ENCODE assay signal across 9 cellular contexts in genomic region chr3:4826237-4827100, GRCh38.
A peak's percentile ranks its signal among the peaks of the same experiment; 100 is the strongest.
DNase-seq lines count a peak whose midpoint lies in the region; FAIRE-seq and TF ChIP-seq lines count a peak whose summit lies in the region.
"Had no signal": no experiment of that assay in that cellular context is flagged by ENCODE, and none has a peak within 500 bp of the region (broad histone marks: within the 10 kb centered on the region; RNA-seq: fewer than 3 reads in every experiment).

No MANE protein-coding gene starts in this region.

- no peak overlapping the region for H3K14ac ChIP-seq in H1 (ENCODE audit: insufficient read length)

- no peak overlapping the region for H3K56ac ChIP-seq in H1 (replicated peaks; ENCODE audit: insufficient read length, low read depth, low read length)

- H4K8ac ChIP-seq in H1 (ENCODE audit: extremely low read depth, insufficient read depth, low read length) = peak overlapping the region; percentile 35; the same call in 1 of the 2 replicates

- no peaks in the 10 kb centered on the region for H3K36me3 ChIP-seq in H1 (ENCODE audit: control insufficient read depth in 2 of 4, insufficient read depth in 4 of 4, low read length in 3 of 4)
- H3K36me3 ChIP-seq in muscle layer of duodenum (ENCODE audit: control insufficient read depth in 1 of 2, insufficient read depth in 2 of 2, low read length in 2 of 2) = peaks cover 0 to 3% of the 10 kb centered on the region in 2 donors
- H3K36me3 ChIP-seq: SJSA1 had no signal

- H3K4me3 ChIP-seq in H1 (ENCODE audit: extremely low read depth in 1 of 4, insufficient read depth in 2 of 4, low read depth in 3 of 4, low read length in 4 of 4) (no peak overlapping the region), muscle layer of duodenum (ENCODE audit: low read depth in 1 of 2, low read length in 2 of 2) (no peak overlapping the region)
- H3K4me3 ChIP-seq: SJSA1 had no signal

- no peaks in the 10 kb centered on the region for H3K79me1 ChIP-seq in H1 (ENCODE audit: low read depth, low read length)

- H3K4me1 ChIP-seq in H1 (replicated peaks in 1 of 4; ENCODE audit: control insufficient read depth in 3 of 4, insufficient read depth in 4 of 4, low read length in 3 of 4) = peaks cover 0 to 4% (median 2%) of the 10 kb centered on the region in 4 experiments; a peak in 3 of 7 replicates
- peaks cover 10 to 29% of the 10 kb centered on the region in 2 donors for H3K4me1 ChIP-seq in muscle layer of duodenum (ENCODE audit: control insufficient read depth in 1 of 2, insufficient read depth in 2 of 2, low read length in 2 of 2)

- no peaks in the 10 kb centered on the region for H3K9me3 Mint-ChIP-seq in activated CD4-positive, alpha-beta T cell treated with anti-CD3 and anti-CD28 coated beads, Interleukin-2, amount 10 ng/mL, durations not matched to agents 7 days and 5 days

- H2BK20ac ChIP-seq in H1 (ENCODE audit: low read length) = no peak overlapping the region

- H3K36me3 Mint-ChIP-seq in activated CD4-positive, alpha-beta T cell treated with anti-CD3 and anti-CD28 coated beads, Interleukin-2, amount 10 ng/mL, durations not matched to agents 7 days and 5 days (ENCODE audit: low read depth) = peaks cover 75% of the 10 kb centered on the region

- H3K9me3 ChIP-seq in H1 (ENCODE audit: insufficient read depth in 2 of 2, low read depth in 1 of 2, low read length in 1 of 2) = no peaks in the 10 kb centered on the region
- H3K9me3 ChIP-seq in muscle layer of duodenum (ENCODE audit: control insufficient read depth in 1 of 2, low read length in 2 of 2) = no peaks in the 10 kb centered on the region
- H3K9me3 ChIP-seq: SJSA1 had no signal

- H2BK12ac ChIP-seq in H1 (ENCODE audit: low read depth, low read length) = no peak overlapping the region; the same call in 1 of the 2 replicates

- no peaks in the 10 kb centered on the region for H3K79me2 ChIP-seq in H1 (ENCODE audit: control insufficient read depth in 1 of 2, insufficient read depth in 2 of 2, low read length in 2 of 2)

- no peak overlapping the region for H2BK15ac ChIP-seq in H1 (ENCODE audit: low read length)

- H3K4me2 ChIP-seq in H1 (ENCODE audit: insufficient read depth in 1 of 2, low read depth in 2 of 2, low read length in 2 of 2) = no peak overlapping the region

- peaks cover 0 to 2% of the 10 kb centered on the region in 2 experiments for H4K20me1 ChIP-seq in H1 (replicated peaks in 1 of 2; ENCODE audit: control insufficient read depth in 1 of 2, insufficient read depth in 2 of 2, low read length in 2 of 2)

- no peak overlapping the region for H4K5ac ChIP-seq in H1 (ENCODE audit: insufficient read length, low read depth, low read length)

- peak overlapping the region; percentile 74 for H3K4me3 Mint-ChIP-seq in activated CD4-positive, alpha-beta T cell treated with anti-CD3 and anti-CD28 coated beads, Interleukin-2, amount 10 ng/mL, durations not matched to agents 7 days and 5 days

- no peak overlapping the region for H2BK120ac ChIP-seq in H1 (replicated peaks; ENCODE audit: low read depth, low read length)

- TF ChIP-seq POLR2A in H1 (IDR thresholded peaks at IDR 0.05; ENCODE audit: control extremely low read depth in 1 of 2, low read depth in 2 of 2, low read length in 2 of 2) = no peak

- no peak overlapping the region for H3K18ac ChIP-seq in H1 (ENCODE audit: extremely low read depth, low read length)

- H2BK5ac ChIP-seq in H1 (ENCODE audit: low read depth, low read length) = no peak overlapping the region

- no peak overlapping the region for H3K23ac ChIP-seq in H1 (ENCODE audit: insufficient read length)

- H3K27ac ChIP-seq in H1 (ENCODE audit: low read depth, low read length) (no peak overlapping the region), muscle layer of duodenum (ENCODE audit: low read length) (peak overlapping the region; percentile 89)
- H3K27ac ChIP-seq: SJSA1 had no signal

- no peak for TF ChIP-seq EP300 in H1 (IDR thresholded peaks at IDR 0.05; ENCODE audit: borderline replicate concordance in 1 of 2, low read depth in 2 of 2, low read length in 2 of 2)

- no peak overlapping the region for H3K9ac ChIP-seq in H1 (replicated peaks in 1 of 4; ENCODE audit: extremely low read depth in 1 of 4, low read depth in 3 of 4, low read length in 3 of 4)

- H4K91ac ChIP-seq in H1 (replicated peaks; ENCODE audit: insufficient read length, low read length) = no peak overlapping the region

- no peak overlapping the region for H2AFZ ChIP-seq in H1 (ENCODE audit: low read length)

- H3K4me1 Mint-ChIP-seq in activated CD4-positive, alpha-beta T cell treated with anti-CD3 and anti-CD28 coated beads, Interleukin-2, amount 10 ng/mL, durations not matched to agents 7 days and 5 days = peaks cover 97% of the 10 kb centered on the region

- H3K4ac ChIP-seq in H1 (replicated peaks; ENCODE audit: insufficient read length, low read depth, low read length) = no peak overlapping the region

- DNase-seq in activated CD4-positive, alpha-beta T cell treated with anti-CD3 and anti-CD28 coated beads, Interleukin-2, amount 10 ng/mL, durations not matched to agents 7 days and 5 days = no peak
- no peak for DNase-seq in activated CD4-positive, alpha-beta T cell treated with anti-CD3 and anti-CD28 coated beads for 48 hours
- peak in 1 of 2 experiments; percentile 39 for DNase-seq in H1 (ENCODE audit: low read depth in 1 of 2, low spot score in 2 of 2)
- DNase-seq in ureter (ENCODE audit: low spot score) = peak; percentile 76
- no peak for DNase-seq in GM19238 (ENCODE audit: insufficient read length, low spot score)
- DNase-seq in cortex of kidney (lab: John Stamatoyannopoulos, UW) = no peak
- no peak for DNase-seq in RKO (ENCODE audit: low spot score)

- no peaks in the 10 kb centered on the region for H3K27me3 Mint-ChIP-seq in activated CD4-positive, alpha-beta T cell treated with anti-CD3 and anti-CD28 coated beads, Interleukin-2, amount 10 ng/mL, durations not matched to agents 7 days and 5 days

- TF ChIP-seq CTCF in H1 (IDR thresholded peaks at IDR 0.05; ENCODE audit: control extremely low read depth in 1 of 3, insufficient read depth in 1 of 3, low read depth in 1 of 3, low read length in 3 of 3) = no peak

- H3K27ac Mint-ChIP-seq in activated CD4-positive, alpha-beta T cell treated with anti-CD3 and anti-CD28 coated beads, Interleukin-2, amount 10 ng/mL, durations not matched to agents 7 days and 5 days = peak overlapping the region; percentile 88

- H3K27me3 ChIP-seq in H1 (replicated peaks in 1 of 4; ENCODE audit: control insufficient read depth in 3 of 4, extremely low read depth in 1 of 4, insufficient read depth in 3 of 4, low read length in 3 of 4) (no peaks in the 10 kb centered on the region), muscle layer of duodenum (ENCODE audit: low read depth, low read length) (no peaks in the 10 kb centered on the region)
- H3K27me3 ChIP-seq: SJSA1 had no signal

- H3K23me2 ChIP-seq in H1 (ENCODE audit: low read depth, low read length) = no peaks in the 10 kb centered on the region; the same call in 1 of the 2 replicates

- 93% methylated on average over 20 of the region's 20 CpGs; no CpG with 5 or more reads in 1 of the 2 experiments for WGBS in H1 (ENCODE audit: extremely low coverage in 1 of 2, insufficient coverage in 1 of 2, insufficient read length in 1 of 2, insufficient replicate concordance in 2 of 2, low coverage in 1 of 2, low lambda C conversion rate in 2 of 2, missing lambda C conversion rate in 1 of 2), 2 experiments

- POLR2A ChIA-PET in activated CD4-positive, alpha-beta T cell treated with anti-CD3 and anti-CD28 coated beads, Interleukin-2, amount 10 ng/mL, durations not matched to agents 7 days and 5 days (lab: Charles Lee) = interaction anchor here (0.7 kb wide), 1 partner anchor 14 kb away, joined by 3 read pairs; no protein-coding TSS in a partner anchor
- POLR2A ChIA-PET in H1 (lab: Charles Lee; ENCODE audit: partially characterized antibody) = interaction anchor here (1.5 kb wide), 1 partner anchor 12 kb away, joined by 3 read pairs; no protein-coding TSS in a partner anchor

- no peak for TF ChIP-seq RAD21 in H1 (IDR thresholded peaks at IDR 0.05 in 1 of 2, conservative IDR thresholded peaks at IDR 0.05 in 1 of 2; ENCODE audit: low read depth in 2 of 2, low read length in 2 of 2)

- 0 out of 2 replicates have a peak overlapping the region, but pooled peaks have one; percentile 46 for H2AK5ac ChIP-seq in H1 (ENCODE audit: low read depth, low read length)

- FAIRE-seq in H1 (lab: Jason Lieb, UNC) = no peak

- CTCF ChIA-PET in activated CD4-positive, alpha-beta T cell treated with anti-CD3 and anti-CD28 coated beads, Interleukin-2, amount 10 ng/mL, durations not matched to agents 7 days and 5 days (lab: Charles Lee) = interaction anchor here (1.3 to 3.7 kb wide), 5 partner anchors 10 to 153 kb away, joined by 3 to 21 read pairs (median 4); partner anchors contain the start of gene BHLHE40
- CTCF ChIA-PET in H1 (lab: Charles Lee; ENCODE audit: partially characterized antibody) = interaction anchor here (0.6 to 1.8 kb wide), 7 partner anchors 9 to 190 kb away, joined by 3 to 7 read pairs (median 3); no protein-coding TSS in a partner anchor

TF ChIP-seq in H1, 55 proteins besides CTCF, POLR2A, EP300 and RAD21 (continues in another document):
- TF ChIP-seq TCF12 (IDR thresholded peaks at IDR 0.05; ENCODE audit: low read depth, low read length) (no peak), E2F6 (IDR thresholded peaks at IDR 0.05) (no peak), RXRA (IDR thresholded peaks at IDR 0.05; ENCODE audit: insufficient read depth, low read depth, low read length) (no peak), EGR1 (IDR thresholded peaks at IDR 0.05; ENCODE audit: borderline replicate concordance, low read depth, low read length) (no peak), SIRT6 (IDR thresholded peaks at IDR 0.05; ENCODE audit: low read length) (no peak)
- TF ChIP-seq, protein P1, sequence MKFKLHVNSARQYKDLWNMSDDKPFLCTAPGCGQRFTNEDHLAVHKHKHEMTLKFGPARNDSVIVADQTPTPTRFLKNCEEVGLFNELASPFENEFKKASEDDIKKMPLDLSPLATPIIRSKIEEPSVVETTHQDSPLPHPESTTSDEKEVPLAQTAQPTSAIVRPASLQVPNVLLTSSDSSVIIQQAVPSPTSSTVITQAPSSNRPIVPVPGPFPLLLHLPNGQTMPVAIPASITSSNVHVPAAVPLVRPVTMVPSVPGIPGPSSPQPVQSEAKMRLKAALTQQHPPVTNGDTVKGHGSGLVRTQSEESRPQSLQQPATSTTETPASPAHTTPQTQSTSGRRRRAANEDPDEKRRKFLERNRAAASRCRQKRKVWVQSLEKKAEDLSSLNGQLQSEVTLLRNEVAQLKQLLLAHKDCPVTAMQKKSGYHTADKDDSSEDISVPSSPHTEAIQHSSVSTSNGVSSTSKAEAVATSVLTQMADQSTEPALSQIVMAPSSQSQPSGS (IDR thresholded peaks at IDR 0.05; ENCODE audit: low read length) = no peak
